ENCODE assay signal across 16 cellular contexts in genomic region chr2:28591711-28592365, GRCh38.
DNase-seq lines count a peak whose midpoint lies in the region; ATAC-seq, FAIRE-seq and TF ChIP-seq lines count a peak whose summit lies in the region.
"Had no signal": no experiment of that assay in that cellular context is flagged by ENCODE, and none has a peak within 500 bp of the region (broad histone marks: within the 10 kb centered on the region; RNA-seq: fewer than 3 reads in every experiment).

No MANE protein-coding gene starts in this region.

- no peaks in the 10 kb centered on the region for H3K9me3 ChIP-seq in H1 (ENCODE audit: insufficient read depth in 2 of 2, low read depth in 1 of 2, low read length in 1 of 2)
- no peaks in the 10 kb centered on the region for H3K9me3 ChIP-seq in trophoblast cell (ENCODE audit: insufficient read depth, low read depth, low read length)

- 90% methylated on average over 9 of the region's 9 CpGs; no CpG with 5 or more reads in 1 of the 2 experiments for WGBS in H1 (ENCODE audit: extremely low coverage in 1 of 2, insufficient coverage in 1 of 2, insufficient read length in 1 of 2, insufficient replicate concordance in 2 of 2, low coverage in 1 of 2, low lambda C conversion rate in 2 of 2, missing lambda C conversion rate in 1 of 2), 2 experiments
- WGBS in trophoblast cell (ENCODE audit: extremely low coverage, insufficient coverage, insufficient read length): no CpG with 5 or more reads among the region's 9 CpGs

- H3K4me1 ChIP-seq in H1 (replicated peaks in 1 of 4; ENCODE audit: control insufficient read depth in 3 of 4, insufficient read depth in 4 of 4, low read length in 3 of 4) (peaks cover 0 to 10% (median 3%) of the 10 kb centered on the region in 4 experiments; a peak in 5 of 7 replicates), trophoblast cell (ENCODE audit: control insufficient read depth in 1 of 2, insufficient read depth in 2 of 2, low read length in 2 of 2) (peaks cover 9 to 15% of the 10 kb centered on the region in 2 experiments)

- no peak overlapping the region for H4K12ac ChIP-seq in trophoblast cell (ENCODE audit: low read depth, low read length)

- no peak for FAIRE-seq in H1 (lab: Jason Lieb, UNC)
- FAIRE-seq: GM12878, GM18507, HepG2 had no signal

- H4K8ac ChIP-seq in H1 (ENCODE audit: extremely low read depth, insufficient read depth, low read length) (no peak overlapping the region), trophoblast cell (ENCODE audit: low read depth, low read length) (no peak overlapping the region)

- H3K4me2 ChIP-seq in H1 (ENCODE audit: insufficient read depth in 1 of 2, low read depth in 2 of 2, low read length in 2 of 2) (no peak overlapping the region), trophoblast cell (ENCODE audit: low read length) (no peak overlapping the region)

- H4K20me1 ChIP-seq in H1 (replicated peaks in 1 of 2; ENCODE audit: control insufficient read depth in 1 of 2, insufficient read depth in 2 of 2, low read length in 2 of 2): no peaks in the 10 kb centered on the region

- H3K9ac ChIP-seq in H1 (replicated peaks in 1 of 4; ENCODE audit: extremely low read depth in 1 of 4, low read depth in 3 of 4, low read length in 3 of 4): no peak overlapping the region
- H3K9ac ChIP-seq in trophoblast cell (ENCODE audit: low read length): no peak overlapping the region

- peaks cover 1% of the 10 kb centered on the region for H3K9me3 Mint-ChIP-seq in chondrocyte (ENCODE audit: low read depth)
- no peaks in the 10 kb centered on the region for H3K9me3 Mint-ChIP-seq in stimulated activated effector memory CD8-positive, alpha-beta T cell treated with anti-CD3 and anti-CD28 coated beads, Interleukin-12 subunit alpha, Interleukin-12 subunit beta, amount 100 ng/mL, for 72 hours
- H3K9me3 Mint-ChIP-seq: CD4-positive, alpha-beta T cell had no signal

- no peaks in the 10 kb centered on the region for H3K36me3 ChIP-seq in H1 (ENCODE audit: control insufficient read depth in 2 of 4, insufficient read depth in 4 of 4, low read length in 3 of 4)
- H3K36me3 ChIP-seq in trophoblast cell (ENCODE audit: control insufficient read depth in 1 of 2, insufficient read depth in 2 of 2, low read length in 2 of 2): no peaks in the 10 kb centered on the region

- H3K79me1 ChIP-seq in H1 (ENCODE audit: low read depth, low read length): no peaks in the 10 kb centered on the region
- peaks cover 16% of the 10 kb centered on the region for H3K79me1 ChIP-seq in trophoblast cell (ENCODE audit: low read length)

- no peak overlapping the region for H3K4me3 ChIP-seq in H1 (ENCODE audit: extremely low read depth in 1 of 4, insufficient read depth in 2 of 4, low read depth in 3 of 4, low read length in 4 of 4)
- H3K4me3 ChIP-seq in trophoblast cell (ENCODE audit: low read depth, low read length): no peak overlapping the region
- H3K4me3 ChIP-seq: GM12878 had no signal

- H3K18ac ChIP-seq in H1 (ENCODE audit: extremely low read depth, low read length): no peak overlapping the region
- no peak overlapping the region for H3K18ac ChIP-seq in trophoblast cell (ENCODE audit: low read length)

- TF ChIP-seq CTCF in chondrocyte (IDR thresholded peaks at IDR 0.05) (no peak), H1 (IDR thresholded peaks at IDR 0.05; ENCODE audit: control extremely low read depth in 1 of 3, insufficient read depth in 1 of 3, low read depth in 1 of 3, low read length in 3 of 3) (no peak)

- no peak overlapping the region for H4K91ac ChIP-seq in H1 (replicated peaks; ENCODE audit: insufficient read length, low read length)
- no peak overlapping the region for H4K91ac ChIP-seq in trophoblast cell (ENCODE audit: low read depth, low read length)

- no peak overlapping the region for H3K4me3 Mint-ChIP-seq in chondrocyte (ENCODE audit: unreplicated experiment)
- H3K4me3 Mint-ChIP-seq in stimulated activated effector memory CD8-positive, alpha-beta T cell treated with anti-CD3 and anti-CD28 coated beads, Interleukin-12 subunit alpha, Interleukin-12 subunit beta, amount 100 ng/mL, for 72 hours: no peak overlapping the region
- H3K4me3 Mint-ChIP-seq: CD4-positive, alpha-beta T cell; HFFc6 had no signal

- H3K56ac ChIP-seq in H1 (replicated peaks; ENCODE audit: insufficient read length, low read depth, low read length): no peak overlapping the region

- H2BK12ac ChIP-seq in H1 (ENCODE audit: low read depth, low read length) (no peak overlapping the region), trophoblast cell (ENCODE audit: low read length) (no peak overlapping the region)

- no peaks in the 10 kb centered on the region for H3K27me3 ChIP-seq in H1 (replicated peaks in 1 of 4; ENCODE audit: control insufficient read depth in 3 of 4, extremely low read depth in 1 of 4, insufficient read depth in 3 of 4, low read length in 3 of 4)
- H3K27me3 ChIP-seq in trophoblast cell (ENCODE audit: insufficient read depth, low read length): no peaks in the 10 kb centered on the region

- CTCF ChIA-PET in H1 (lab: Charles Lee; ENCODE audit: partially characterized antibody): no interaction called here

- H2BK5ac ChIP-seq in H1 (ENCODE audit: low read depth, low read length) (no peak overlapping the region), trophoblast cell (ENCODE audit: low read depth, low read length, poor library complexity) (no peak overlapping the region)

- H3K79me2 ChIP-seq in H1 (ENCODE audit: control insufficient read depth in 1 of 2, insufficient read depth in 2 of 2, low read length in 2 of 2) (no peaks in the 10 kb centered on the region), trophoblast cell (ENCODE audit: control insufficient read depth, insufficient read depth, low read length, poor library complexity) (peaks cover 2% of the 10 kb centered on the region)

- POLR2A ChIA-PET in H1 (lab: Charles Lee; ENCODE audit: partially characterized antibody): interaction anchor here (0.9 kb wide), 1 partner anchor 14 kb away, joined by 4 read pairs; no protein-coding TSS in a partner anchor

- no peak for TF ChIP-seq RAD21 in H1 (IDR thresholded peaks at IDR 0.05 in 1 of 2, conservative IDR thresholded peaks at IDR 0.05 in 1 of 2; ENCODE audit: low read depth in 2 of 2, low read length in 2 of 2)

- H3K14ac ChIP-seq in H1 (ENCODE audit: insufficient read length) (no peak overlapping the region), trophoblast cell (ENCODE audit: low read length) (no peak overlapping the region)

- no peak for TF ChIP-seq EP300 in H1 (IDR thresholded peaks at IDR 0.05; ENCODE audit: borderline replicate concordance in 1 of 2, low read depth in 2 of 2, low read length in 2 of 2)

- H3K23ac ChIP-seq in H1 (ENCODE audit: insufficient read length) (no peak overlapping the region), trophoblast cell (ENCODE audit: low read length) (no peak overlapping the region)

- DNase-seq in chondrocyte (ENCODE audit: low spot score): peak; percentile 65
- no peak for DNase-seq in H1 (ENCODE audit: low read depth in 1 of 2, low spot score in 2 of 2)
- DNase-seq in trophoblast cell: no peak
- no peak for DNase-seq in stimulated activated effector memory CD8-positive, alpha-beta T cell treated with anti-CD3 and anti-CD28 coated beads, Interleukin-12 subunit alpha, Interleukin-12 subunit beta, amount 100 ng/mL, for 72 hours (ENCODE audit: low spot score in 2 of 2)
- no peak for DNase-seq in NCI-H2029 treated with DMSO at 0.1 percent for 48 hours (lab: John Stamatoyannopoulos, UW)
- DNase-seq in Ammon's horn (ENCODE audit: low spot score): no peak
- DNase-seq: C1 segment of cervical spinal cord; Calu3; CD4-positive, alpha-beta T cell; DMS79; HCEC 1CT; HFFc6 had no signal

- no peak for TF ChIP-seq POLR2A in H1 (IDR thresholded peaks at IDR 0.05; ENCODE audit: control extremely low read depth in 1 of 2, low read depth in 2 of 2, low read length in 2 of 2)

- H4K5ac ChIP-seq in H1 (ENCODE audit: insufficient read length, low read depth, low read length): no peak overlapping the region

- no peaks in the 10 kb centered on the region for H3K23me2 ChIP-seq in H1 (ENCODE audit: low read depth, low read length)

- H2BK20ac ChIP-seq in H1 (ENCODE audit: low read length): no peak overlapping the region

- H3K4me1 Mint-ChIP-seq in chondrocyte (ENCODE audit: low read depth): peaks cover 35% of the 10 kb centered on the region
- peaks cover 39% of the 10 kb centered on the region for H3K4me1 Mint-ChIP-seq in stimulated activated effector memory CD8-positive, alpha-beta T cell treated with anti-CD3 and anti-CD28 coated beads, Interleukin-12 subunit alpha, Interleukin-12 subunit beta, amount 100 ng/mL, for 72 hours

- H2BK120ac ChIP-seq in H1 (replicated peaks; ENCODE audit: low read depth, low read length) (no peak overlapping the region), trophoblast cell (ENCODE audit: insufficient read depth, low read length, poor library complexity) (no peak overlapping the region)

- H2AFZ ChIP-seq in H1 (ENCODE audit: low read length): no peak overlapping the region
- no peak overlapping the region for H2AFZ ChIP-seq in trophoblast cell (ENCODE audit: insufficient read depth, low read length, poor library complexity)

- H3K27me3 Mint-ChIP-seq in chondrocyte (ENCODE audit: low read depth): no peaks in the 10 kb centered on the region
- H3K27me3 Mint-ChIP-seq: CD4-positive, alpha-beta T cell had no signal

- H3K27ac ChIP-seq in H1 (ENCODE audit: low read depth, low read length) (no peak overlapping the region), trophoblast cell (ENCODE audit: low read depth, low read length) (no peak overlapping the region)

- H3K4ac ChIP-seq in H1 (replicated peaks; ENCODE audit: insufficient read length, low read depth, low read length) (no peak overlapping the region), trophoblast cell (ENCODE audit: low read depth, low read length) (no peak overlapping the region)

- ATAC-seq in stimulated activated effector memory CD8-positive, alpha-beta T cell treated with anti-CD3 and anti-CD28 coated beads, Interleukin-12 subunit alpha, Interleukin-12 subunit beta, amount 100 ng/mL, for 72 hours: no peak
- ATAC-seq in GM21447 (IDR thresholded peaks at IDR 0.05; ENCODE audit: unreplicated experiment): no peak
- ATAC-seq: GM12878, HepG2 had no signal

- H2BK15ac ChIP-seq in H1 (ENCODE audit: low read length): 0 out of 2 replicates have a peak overlapping the region, but pooled peaks have one; percentile 32

- H3K27ac Mint-ChIP-seq in chondrocyte (ENCODE audit: unreplicated experiment): no peak overlapping the region
- H3K27ac Mint-ChIP-seq in stimulated activated effector memory CD8-positive, alpha-beta T cell treated with anti-CD3 and anti-CD28 coated beads, Interleukin-12 subunit alpha, Interleukin-12 subunit beta, amount 100 ng/mL, for 72 hours: peak overlapping the region; percentile 56
- H3K27ac Mint-ChIP-seq: CD4-positive, alpha-beta T cell; HFFc6 had no signal

- no peak overlapping the region for H2AK5ac ChIP-seq in H1 (ENCODE audit: low read depth, low read length)
- H2AK5ac ChIP-seq in trophoblast cell (ENCODE audit: low read length): peak overlapping the region; percentile 9

- peaks cover 3% of the 10 kb centered on the region for H3K36me3 Mint-ChIP-seq in chondrocyte (ENCODE audit: low read depth)
- H3K36me3 Mint-ChIP-seq in stimulated activated effector memory CD8-positive, alpha-beta T cell treated with anti-CD3 and anti-CD28 coated beads, Interleukin-12 subunit alpha, Interleukin-12 subunit beta, amount 100 ng/mL, for 72 hours: no peaks in the 10 kb centered on the region

TF ChIP-seq in H1, 55 proteins besides CTCF, POLR2A, EP300 and RAD21 (continues in another document):
- no peak for TF ChIP-seq BACH1 (IDR thresholded peaks at IDR 0.05; ENCODE audit: low read length)
